ENCODE assay signal across 13 cellular contexts in genomic region chr10:30447125-30447799, GRCh38. TPM values are rescaled to one million over a fixed set of nuclear protein-coding genes. Genes with fewer than 3 reads are reported as not detected.
DNase-seq lines count a peak whose midpoint lies in the region; ATAC-seq, FAIRE-seq and TF ChIP-seq lines count a peak whose summit lies in the region.
"Had no signal": no experiment of that assay in that cellular context is flagged by ENCODE, and none has a peak within 500 bp of the region (broad histone marks: within the 10 kb centered on the region; RNA-seq: fewer than 3 reads in every experiment).

No MANE protein-coding gene starts in this region.

- H3K79me2 ChIP-seq in fibroblast of lung (ENCODE audit: control insufficient read depth, insufficient read depth, low read length), result peaks cover 9% of the 10 kb centered on the region

- no peaks in the 10 kb centered on the region for H3K9me3 ChIP-seq in fibroblast of lung (ENCODE audit: control insufficient read depth, insufficient read depth, low read depth, low read length)
- H3K9me3 ChIP-seq: A549, colonic mucosa, Peyer's patch, right lobe of liver had no signal

- POLR2A ChIA-PET in activated CD4-positive, alpha-beta T cell treated with anti-CD3 and anti-CD28 coated beads for 36 hours (lab: Charles Lee), result interaction anchor here (1.2 to 1.3 kb wide), 2 partner anchors 9 to 10 kb away, joined by 4 to 8 read pairs; no protein-coding TSS in a partner anchor
- POLR2A ChIA-PET in RWPE1 (lab: Yijun Ruan, JAX; ENCODE audit: low non-redundant PET), result interaction anchor here (0.7 kb wide), 1 partner anchor 9 kb away, joined by 3 read pairs; no protein-coding TSS in a partner anchor

- peaks cover 7% of the 10 kb centered on the region for H3K4me1 ChIP-seq in fibroblast of lung (ENCODE audit: control insufficient read depth, extremely low read depth, insufficient read depth, low read length)
- H3K4me1 ChIP-seq: colonic mucosa, right lobe of liver had no signal

- H3K36me3 Mint-ChIP-seq in activated CD4-positive, alpha-beta T cell treated with anti-CD3 and anti-CD28 coated beads for 36 hours (ENCODE audit: low read depth), result peaks cover 38% of the 10 kb centered on the region

- CTCF ChIA-PET in activated CD4-positive, alpha-beta T cell treated with anti-CD3 and anti-CD28 coated beads for 36 hours (lab: Charles Lee), result interaction anchor here (0.6 to 1.3 kb wide), 4 partner anchors 10 to 143 kb away, joined by 3 to 7 read pairs (median 4); no protein-coding TSS in a partner anchor
- CTCF ChIA-PET in RWPE1 (lab: Yijun Ruan, JAX), result interaction anchor here (0.5 to 0.9 kb wide), 3 partner anchors 55 to 175 kb away, joined by 3 read pairs; no protein-coding TSS in a partner anchor

- no peaks in the 10 kb centered on the region for H4K20me1 ChIP-seq in fibroblast of lung (ENCODE audit: control insufficient read depth, extremely low read depth, insufficient read depth, low read length)

- peaks cover 3% of the 10 kb centered on the region for H3K36me3 ChIP-seq in fibroblast of lung (ENCODE audit: control insufficient read depth, insufficient read depth, low read length)

- no peak for DNase-seq in activated CD4-positive, alpha-beta T cell treated with anti-CD3 and anti-CD28 coated beads for 36 hours
- DNase-seq in activated CD4-positive, alpha-beta T cell treated with anti-CD3 and anti-CD28 coated beads for 4 hours, result no peak
- DNase-seq in RWPE1 (ENCODE audit: low spot score) (peak; percentile 76), fibroblast of lung (ENCODE audit: low read depth in 2 of 2) (peak; percentile 81 to 88), globus pallidus (ENCODE audit: low spot score) (no peak), HTR-8/SVneo (ENCODE audit: insufficient read length, low spot score) (no peak)
- DNase-seq in stimulated activated naive CD8-positive, alpha-beta T cell treated with anti-CD3 and anti-CD28 coated beads, Interleukin-15, Interleukin-2, amounts not matched to agents 100 U/mL and 50 U/mL, for 24 hours, result no peak
- DNase-seq: activated effector memory CD4-positive, alpha-beta T cell treated with anti-CD3 and anti-CD28 coated beads, Interleukin-2, amount 50 U/mL, for 16 hours; colonic mucosa; Peyer's patch; right lobe of liver had no signal

- no peaks in the 10 kb centered on the region for H3K27me3 ChIP-seq in fibroblast of lung (ENCODE audit: control insufficient read depth, insufficient read depth, low read length)
- H3K27me3 ChIP-seq: colonic mucosa, Peyer's patch, right lobe of liver had no signal

- peaks cover 14% of the 10 kb centered on the region for H3K4me1 Mint-ChIP-seq in activated CD4-positive, alpha-beta T cell treated with anti-CD3 and anti-CD28 coated beads for 36 hours

- FAIRE-seq in HTR-8/SVneo (lab: Jason Lieb, UNC), result no peak
- FAIRE-seq: A549 had no signal

- intact Hi-C loops in activated CD4-positive, alpha-beta T cell treated with anti-CD3 and anti-CD28 coated beads for 36 hours (cut with DNase I, micrococcal nuclease), result loop anchor here in 1 of 2 experiments (1.0 kb wide), 1 partner anchor 29 kb away; no protein-coding TSS in a partner anchor

- H3K9me3 Mint-ChIP-seq in activated CD4-positive, alpha-beta T cell treated with anti-CD3 and anti-CD28 coated beads for 36 hours (ENCODE audit: low read depth), result no peaks in the 10 kb centered on the region

- H3K4me3 Mint-ChIP-seq in activated CD4-positive, alpha-beta T cell treated with anti-CD3 and anti-CD28 coated beads for 36 hours, result no peak overlapping the region

- H2AFZ ChIP-seq in fibroblast of lung (ENCODE audit: low read length), result no peak overlapping the region

- TF ChIP-seq CTCF in RWPE1 (conservative IDR thresholded peaks at IDR 0.05; ENCODE audit: low read depth), result no peak
- no peak for TF ChIP-seq CTCF in fibroblast of lung (conservative IDR thresholded peaks at IDR 0.05 in 1 of 2, IDR thresholded peaks at IDR 0.05 in 1 of 2; ENCODE audit: low read depth in 1 of 2, low read length in 2 of 2)

- H3K27ac ChIP-seq in RWPE1 (no peak overlapping the region; the same call in 1 of the 2 replicates), fibroblast of lung (ENCODE audit: insufficient read depth, low read length) (peak overlapping the region; percentile 33)
- H3K27ac ChIP-seq: A549, colonic mucosa, Peyer's patch, right lobe of liver had no signal

- H3K4me3 ChIP-seq in fibroblast of lung (replicated peaks in 1 of 4; ENCODE audit: control extremely low read depth in 1 of 4, insufficient read depth in 1 of 4, low read depth in 3 of 4, low read length in 4 of 4), result no peak overlapping the region
- H3K4me3 ChIP-seq: A549, colonic mucosa, Peyer's patch, right lobe of liver had no signal

- no peak overlapping the region for H3K9ac ChIP-seq in fibroblast of lung (ENCODE audit: insufficient read depth, low read length)

- ATAC-seq in activated CD4-positive, alpha-beta T cell treated with anti-CD3 and anti-CD28 coated beads for 36 hours, result peak; percentile 89
- peak; percentile 81 for ATAC-seq in stimulated activated naive CD8-positive, alpha-beta T cell treated with anti-CD3 and anti-CD28 coated beads, Interleukin-15, Interleukin-2, amounts not matched to agents 100 U/mL and 50 U/mL, for 24 hours
- no peak for ATAC-seq in HG03469 (IDR thresholded peaks at IDR 0.05; ENCODE audit: unreplicated experiment)
- ATAC-seq: A549, right lobe of liver had no signal

- H3K27me3 Mint-ChIP-seq in activated CD4-positive, alpha-beta T cell treated with anti-CD3 and anti-CD28 coated beads for 36 hours, result no peaks in the 10 kb centered on the region

- H3K4me2 ChIP-seq in fibroblast of lung (ENCODE audit: extremely low read depth, insufficient read depth, low read length), result no peak overlapping the region
- H3K4me2 ChIP-seq: A549 had no signal

- H3K27ac Mint-ChIP-seq in activated CD4-positive, alpha-beta T cell treated with anti-CD3 and anti-CD28 coated beads for 36 hours, result no peak overlapping the region

RNA-seq across cellular contexts. Expression of gene MAP3K8, which starts 13.3 kb away (rescaled TPM):
- 10 to 100 TPM; 19.9 to 22.9 TPM for total RNA-seq in activated CD4-positive, alpha-beta T cell treated with anti-CD3 and anti-CD28 coated beads for 36 hours
- total RNA-seq in fibroblast of lung, result 15.7 and 20.0 TPM in 2 replicates
- polyA plus RNA-seq in fibroblast of lung, result 16.9 and 52.6 TPM in 2 replicates
- 10.4 and 26.6 TPM in 2 replicates for polyA plus RNA-seq in fibroblast of lung (2012)
- 9.6 and 20.6 TPM in 2 replicates for polyA minus RNA-seq in fibroblast of lung (ENCODE audit: low replicate concordance)

Comparison
In these comparisons a context has a peak if more than half of its experiments do, and no peak if none do; other contexts are left out.
1. DNase-seq: peak in RWPE1 (single experiment) and fibroblast of lung (2 of 2); none in activated CD4-positive, alpha-beta T cell treated with anti-CD3 and anti-CD28 coated beads for 36 hours (single experiment), activated CD4-positive, alpha-beta T cell treated with anti-CD3 and anti-CD28 coated beads for 4 hours (0 of 2), stimulated activated naive CD8-positive, alpha-beta T cell treated with anti-CD3 and anti-CD28 coated beads, Interleukin-15, Interleukin-2, amounts not matched to agents 100 U/mL and 50 U/mL, for 24 hours (single experiment), globus pallidus (single experiment) and HTR-8/SVneo (single experiment).